ENCODE assay signal across 25 cellular contexts in the genomic region with DNA sequence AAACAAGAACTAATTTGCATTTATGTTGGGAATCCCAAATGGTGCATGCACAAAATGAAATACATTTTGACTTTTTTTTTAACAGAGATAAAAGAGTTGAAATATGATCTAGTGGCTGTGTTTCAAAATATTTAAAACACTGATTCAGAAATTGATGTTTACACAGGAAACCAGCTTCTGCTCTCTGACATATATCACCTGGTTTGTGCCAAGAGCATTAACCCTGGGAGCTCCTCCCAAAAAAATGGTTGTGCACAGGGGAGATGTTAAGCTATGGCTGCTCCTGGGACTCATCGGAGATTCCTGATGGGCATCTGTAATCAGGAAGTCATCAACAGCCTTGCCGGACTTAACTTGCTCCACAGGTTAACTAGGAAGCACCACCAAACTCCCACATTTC.
DNase-seq lines count a peak whose midpoint lies in the region; ATAC-seq, FAIRE-seq and TF ChIP-seq lines count a peak whose summit lies in the region.
"Had no signal": no experiment of that assay in that cellular context is flagged by ENCODE, and none has a peak within 500 bp of the region (broad histone marks: within the 10 kb centered on the region; RNA-seq: fewer than 3 reads in every experiment).

No MANE protein-coding gene starts in this region.

- H3K79me2 ChIP-seq in PC-3 (ENCODE audit: low read length) = no peaks in the 10 kb centered on the region
- no peaks in the 10 kb centered on the region for H3K79me2 ChIP-seq in neural progenitor cell (ENCODE audit: low read depth)

- H3K4me3 ChIP-seq in PC-3 (ENCODE audit: low read length) (no peak overlapping the region), RWPE2 (ENCODE audit: severe bottlenecking) (no peak overlapping the region), bronchial epithelial cell (ENCODE audit: low read depth, low read length) (no peak overlapping the region), neural progenitor cell (no peak overlapping the region), spleen (no peak overlapping the region), uterus (no peak overlapping the region)
- H3K4me3 ChIP-seq: BLaER1 had no signal

- intact Hi-C loops in PC-3 (cut with micrococcal nuclease) (no loop called here), Calu3 (cut with micrococcal nuclease; ENCODE audit: unreplicated experiment) (no loop called here), spleen (cut with DNase I; ENCODE audit: low total_unique reads) (no loop called here), uterus (cut with DNase I; ENCODE audit: low total_unique reads) (no loop called here)

- peaks cover 15% of the 10 kb centered on the region for H3K4me1 ChIP-seq in PC-3 (ENCODE audit: insufficient read depth, low read length)
- H3K4me1 ChIP-seq in RWPE2 (ENCODE audit: insufficient read depth, poor library complexity, severe bottlenecking) = peaks cover 3% of the 10 kb centered on the region
- H3K4me1 ChIP-seq in neural progenitor cell = no peaks in the 10 kb centered on the region
- no peaks in the 10 kb centered on the region for H3K4me1 ChIP-seq in spleen
- H3K4me1 ChIP-seq in uterus = no peaks in the 10 kb centered on the region
- H3K4me1 ChIP-seq: BE2C had no signal

- 0 out of 2 replicates have a peak overlapping the region, but pooled peaks have one; percentile 32 for H2AFZ ChIP-seq in PC-3 (ENCODE audit: low read length)
- H2AFZ ChIP-seq in neural progenitor cell (replicated peaks) = no peak overlapping the region

- H3K27me3 ChIP-seq in PC-3 (ENCODE audit: low read length) = peaks cover 29% of the 10 kb centered on the region
- peaks cover 30% of the 10 kb centered on the region for H3K27me3 ChIP-seq in RWPE2 (ENCODE audit: insufficient read depth, poor library complexity, severe bottlenecking)
- no peaks in the 10 kb centered on the region for H3K27me3 ChIP-seq in bronchial epithelial cell (ENCODE audit: control insufficient read depth, insufficient read depth, low read length)
- H3K27me3 ChIP-seq in neural progenitor cell = no peaks in the 10 kb centered on the region
- peaks cover 2 to 42% (median 7%) of the 10 kb centered on the region in 7 donors for H3K27me3 ChIP-seq in spleen (replicated peaks in 1 of 7)
- no peaks in the 10 kb centered on the region for H3K27me3 ChIP-seq in uterus
- H3K27me3 ChIP-seq: BE2C, BLaER1 had no signal

- ATAC-seq in PC-3 (peak; percentile 83), RWPE2 (ENCODE audit: low read depth) (peak; percentile 66; the same call in 2 of the 3 replicates)

- no peak for FAIRE-seq in bronchial epithelial cell (lab: Jason Lieb, UNC)
- FAIRE-seq: A204.1, D721Med, G401.6, GM12891, GM19239 had no signal

- H3K9me3 ChIP-seq in PC-3 (ENCODE audit: low read length) (no peaks in the 10 kb centered on the region), RWPE2 (ENCODE audit: severe bottlenecking) (no peaks in the 10 kb centered on the region), neural progenitor cell (ENCODE audit: low read depth) (peaks cover 18% of the 10 kb centered on the region), spleen (no peaks in the 10 kb centered on the region), uterus (no peaks in the 10 kb centered on the region)
- H3K9me3 ChIP-seq: BE2C, BLaER1 had no signal

- WGBS in spleen, 5 donors = 61 to 79% (median 75%) methylated on average over 2 of the region's 2 CpGs

- no peaks in the 10 kb centered on the region for H3K4me1 Mint-ChIP-seq in neural progenitor cell
- H3K4me1 Mint-ChIP-seq in Calu3 (ENCODE audit: low read depth, unreplicated experiment) = peaks cover 9% of the 10 kb centered on the region
- H3K4me1 Mint-ChIP-seq: CD14-positive monocyte; CD4-positive, alpha-beta memory T cell; CD4-positive, CD25-positive, alpha-beta regulatory T cell; CD8-positive, alpha-beta memory T cell had no signal

- CTCF ChIA-PET in PC-3 (lab: Charles Lee) = interaction anchor here (0.6 kb wide), 1 partner anchor 169 kb away, joined by 3 read pairs; no protein-coding TSS in a partner anchor
- CTCF ChIA-PET in Calu3 (lab: Charles Lee) = no interaction called here

- DNase-seq in NCI-H69 (lab: John Stamatoyannopoulos, UW) (peak; percentile 54), PC-3 (peak; percentile 64), RWPE2 (ENCODE audit: low spot score) (no peak), bronchial epithelial cell (ENCODE audit: low read depth) (peak; percentile 11), neural progenitor cell (ENCODE audit: low spot score) (no peak), Calu3 (no peak), spleen (no peak), uterus (no peak)
- DNase-seq: 8988T; ACHN; BE2C; C1 segment of cervical spinal cord; CD4-positive, alpha-beta memory T cell; CD4-positive, CD25-positive, alpha-beta regulatory T cell; CD8-positive, alpha-beta memory T cell; COR-L47; DMS79 treated with DMSO at 0.1 percent for 48 hours; GF-D8 had no signal

- H3F3A ChIP-seq in PC-3 (ENCODE audit: low read length, unreplicated experiment) (no peaks in the 10 kb centered on the region), neural progenitor cell (ENCODE audit: low read depth) (no peaks in the 10 kb centered on the region)

- H3K36me3 Mint-ChIP-seq in neural progenitor cell (no peaks in the 10 kb centered on the region), Calu3 (ENCODE audit: insufficient read depth, unreplicated experiment) (no peaks in the 10 kb centered on the region)
- H3K36me3 Mint-ChIP-seq: CD14-positive monocyte; CD4-positive, alpha-beta memory T cell; CD4-positive, CD25-positive, alpha-beta regulatory T cell; CD8-positive, alpha-beta memory T cell had no signal

- H3K9ac ChIP-seq in PC-3 (ENCODE audit: low read length) = no peak overlapping the region
- H3K9ac ChIP-seq in neural progenitor cell = no peak overlapping the region
- H3K9ac ChIP-seq: BLaER1 had no signal

- POLR2A ChIA-PET in PC-3 (lab: Charles Lee; ENCODE audit: unreplicated experiment) = no interaction called here

- no peaks in the 10 kb centered on the region for H4K20me1 ChIP-seq in PC-3 (ENCODE audit: low read length)
- no peaks in the 10 kb centered on the region for H4K20me1 ChIP-seq in neural progenitor cell (ENCODE audit: low read depth)
- H4K20me1 ChIP-seq: BLaER1 had no signal

- H3K4me3 Mint-ChIP-seq in neural progenitor cell (no peak overlapping the region), Calu3 (ENCODE audit: low read depth, unreplicated experiment) (no peak overlapping the region)
- H3K4me3 Mint-ChIP-seq: CD14-positive monocyte; CD4-positive, alpha-beta memory T cell; CD4-positive, CD25-positive, alpha-beta regulatory T cell; CD8-positive, alpha-beta memory T cell had no signal

- H3K9me2 ChIP-seq in PC-3 (replicated peaks; ENCODE audit: low read length) = no peaks in the 10 kb centered on the region

- H3K9me3 Mint-ChIP-seq in neural progenitor cell (no peaks in the 10 kb centered on the region), Calu3 (ENCODE audit: low read depth, unreplicated experiment) (no peaks in the 10 kb centered on the region)
- H3K9me3 Mint-ChIP-seq: CD14-positive monocyte; CD8-positive, alpha-beta memory T cell had no signal

- H3K27ac ChIP-seq in PC-3 (ENCODE audit: low read length) (no peak overlapping the region), RWPE2 (ENCODE audit: poor library complexity, severe bottlenecking) (no peak overlapping the region), neural progenitor cell (no peak overlapping the region), spleen (no peak overlapping the region), uterus (no peak overlapping the region)
- H3K27ac ChIP-seq: BLaER1 had no signal

- no TSS peak for BruUV-seq in PC-3 (replicated peaks; lab: Mats Ljungman, UMichigan)
- BruUV-seq in Calu3 (replicated peaks; lab: Mats Ljungman, UMichigan) = no TSS peak

- H3K27me3 Mint-ChIP-seq in neural progenitor cell (ENCODE audit: insufficient read depth, low read depth) (peaks cover 11% of the 10 kb centered on the region), Calu3 (ENCODE audit: unreplicated experiment) (peaks cover 76% of the 10 kb centered on the region)

- TF ChIP-seq CTCF in PC-3 (conservative IDR thresholded peaks at IDR 0.05; ENCODE audit: low read depth, low read length) (no peak), RWPE2 (IDR thresholded peaks at IDR 0.05; ENCODE audit: poor library complexity, severe bottlenecking) (no peak), bronchial epithelial cell (IDR thresholded peaks at IDR 0.05; ENCODE audit: insufficient read depth, low read length, severe bottlenecking) (no peak), neural progenitor cell (IDR thresholded peaks at IDR 0.05) (no peak), Calu3 (IDR thresholded peaks at IDR 0.05; ENCODE audit: unreplicated experiment) (no peak), spleen (IDR thresholded peaks at IDR 0.05 in 8 of 11, conservative IDR thresholded peaks at IDR 0.05 in 3 of 11) (no peak), uterus (IDR thresholded peaks at IDR 0.05) (no peak)

- H3K4me2 ChIP-seq in PC-3 (ENCODE audit: low read length) = peak overlapping the region; percentile 36; the same call in 1 of the 2 replicates
- H3K4me2 ChIP-seq in neural progenitor cell = no peak overlapping the region
- H3K4me2 ChIP-seq: BLaER1 had no signal

- H3K36me3 ChIP-seq in PC-3 (ENCODE audit: low read depth, low read length) = no peaks in the 10 kb centered on the region
- H3K36me3 ChIP-seq in RWPE2 (ENCODE audit: low read depth) = no peaks in the 10 kb centered on the region
- no peaks in the 10 kb centered on the region for H3K36me3 ChIP-seq in bronchial epithelial cell (ENCODE audit: control insufficient read depth, insufficient read depth, low read length)
- no peaks in the 10 kb centered on the region for H3K36me3 ChIP-seq in neural progenitor cell
- no peaks in the 10 kb centered on the region for H3K36me3 ChIP-seq in spleen
- H3K36me3 ChIP-seq in uterus = no peaks in the 10 kb centered on the region
- H3K36me3 ChIP-seq: BE2C, BLaER1 had no signal

- TF ChIP-seq POLR2A in spleen (IDR thresholded peaks at IDR 0.05) (no peak), uterus (IDR thresholded peaks at IDR 0.05) (no peak)

- H3K27ac Mint-ChIP-seq in neural progenitor cell (no peak overlapping the region), Calu3 (ENCODE audit: unreplicated experiment) (no peak overlapping the region)
- H3K27ac Mint-ChIP-seq: CD14-positive monocyte; CD4-positive, alpha-beta memory T cell; CD4-positive, CD25-positive, alpha-beta regulatory T cell; CD8-positive, alpha-beta memory T cell had no signal

Comparison
In these comparisons a context has a peak if more than half of its experiments do, and no peak if none do; other contexts are left out.
1. DNase-seq: peak in NCI-H69 (single experiment), PC-3 (single experiment) and bronchial epithelial cell (single experiment); none in RWPE2 (single experiment), neural progenitor cell (single experiment), Calu3 (single experiment), spleen (single experiment) and uterus (0 of 2).